Comparison of ENCODE assay signal across 18 cellular contexts in genomic region chr11:79428406-79428805, GRCh38. TPM values are rescaled to one million over a fixed set of nuclear protein-coding genes. Genes with fewer than 3 reads are reported as not detected.
"Had no signal": no experiment of that assay in that cellular context is flagged by ENCODE, and none has a peak within 500 bp of the region (broad histone marks: within the 10 kb centered on the region; RNA-seq: fewer than 3 reads in every experiment).

No MANE protein-coding gene starts in this region.

- H3K9me3 Mint-ChIP-seq: activated naive CD8-positive, alpha-beta T cell treated with anti-CD3 and anti-CD28 coated beads, Interleukin-2, amount 50 U/mL, for 24 hours; stimulated activated naive CD8-positive, alpha-beta T cell treated with anti-CD3 and anti-CD28 coated beads, Interleukin-15, amount 100 ng/mL, for 72 hours had no signal

- H3K9me3 ChIP-seq: gastrocnemius medialis, left ventricle myocardium inferior, psoas muscle, thoracic aorta had no signal

- DNase-seq: activated CD4-positive, alpha-beta T cell treated with anti-CD3 and anti-CD28 coated beads for 4 hours; activated CD8-positive, alpha-beta memory T cell treated with anti-CD3 and anti-CD28 coated beads, Interleukin-2, amount 50 U/mL, for 48 hours; activated CD8-positive, alpha-beta T cell treated with anti-CD3 and anti-CD28 coated beads, Interleukin-2, amount 10 ng/mL, durations not matched to agents 7 days and 5 days; activated naive CD4-positive, alpha-beta T cell; activated naive CD8-positive, alpha-beta T cell treated with anti-CD3 and anti-CD28 coated beads, Interleukin-2, amount 50 U/mL, for 24 hours; effector memory CD8-positive, alpha-beta T cell; gastrocnemius medialis; islet precursor cell; left ventricle myocardium inferior; mesenchymal stem cell; psoas muscle; stimulated activated CD4-positive, alpha-beta T cell treated with anti-CD3 and anti-CD28 coated beads, Interleukin-4, amount 100 ng/mL, for 1 hour; stimulated activated naive CD8-positive, alpha-beta T cell treated with anti-CD3 and anti-CD28 coated beads, Interleukin-15, amount 100 ng/mL, for 72 hours; T-cell; WERI-Rb-1 had no signal

- ATAC-seq: activated CD8-positive, alpha-beta T cell treated with anti-CD3 and anti-CD28 coated beads, Interleukin-2, amount 10 ng/mL, durations not matched to agents 7 days and 5 days; activated naive CD8-positive, alpha-beta T cell treated with anti-CD3 and anti-CD28 coated beads, Interleukin-2, amount 50 U/mL, for 24 hours; effector memory CD8-positive, alpha-beta T cell; gastrocnemius medialis; natural killer cell treated with Interleukin-12 subunit alpha and Interleukin-12 subunit beta and Interleukin-15 and Interleukin-18, amount 100 ng/mL, for 72 hours; stimulated activated naive CD8-positive, alpha-beta T cell treated with anti-CD3 and anti-CD28 coated beads, Interleukin-15, amount 100 ng/mL, for 72 hours; T-cell had no signal

- H3K27ac Mint-ChIP-seq: activated CD8-positive, alpha-beta T cell treated with anti-CD3 and anti-CD28 coated beads, Interleukin-2, amount 10 ng/mL, durations not matched to agents 7 days and 5 days; activated naive CD8-positive, alpha-beta T cell treated with anti-CD3 and anti-CD28 coated beads, Interleukin-2, amount 50 U/mL, for 24 hours; effector memory CD8-positive, alpha-beta T cell; natural killer cell treated with Interleukin-12 subunit alpha and Interleukin-12 subunit beta and Interleukin-15 and Interleukin-18, amount 100 ng/mL, for 72 hours; stimulated activated naive CD8-positive, alpha-beta T cell treated with anti-CD3 and anti-CD28 coated beads, Interleukin-15, amount 100 ng/mL, for 72 hours; T-cell had no signal

- H3K27me3 Mint-ChIP-seq: brain; effector memory CD8-positive, alpha-beta T cell; natural killer cell treated with Interleukin-12 subunit alpha and Interleukin-12 subunit beta and Interleukin-15 and Interleukin-18, amount 100 ng/mL, for 72 hours had no signal

- H3K4me3 ChIP-seq: gastrocnemius medialis, left ventricle myocardium inferior, psoas muscle, thoracic aorta had no signal

- H3K36me3 Mint-ChIP-seq: natural killer cell treated with Interleukin-12 subunit alpha and Interleukin-12 subunit beta and Interleukin-15 and Interleukin-18, amount 100 ng/mL, for 72 hours; T-cell had no signal

- H3K27ac ChIP-seq: gastrocnemius medialis, left ventricle myocardium inferior, psoas muscle, thoracic aorta, WERI-Rb-1 had no signal

- H3K4me3 Mint-ChIP-seq: activated CD8-positive, alpha-beta T cell treated with anti-CD3 and anti-CD28 coated beads, Interleukin-2, amount 10 ng/mL, durations not matched to agents 7 days and 5 days; activated naive CD8-positive, alpha-beta T cell treated with anti-CD3 and anti-CD28 coated beads, Interleukin-2, amount 50 U/mL, for 24 hours; effector memory CD8-positive, alpha-beta T cell; natural killer cell treated with Interleukin-12 subunit alpha and Interleukin-12 subunit beta and Interleukin-15 and Interleukin-18, amount 100 ng/mL, for 72 hours; stimulated activated naive CD8-positive, alpha-beta T cell treated with anti-CD3 and anti-CD28 coated beads, Interleukin-15, amount 100 ng/mL, for 72 hours; T-cell had no signal

- H3K36me3 ChIP-seq: gastrocnemius medialis, left ventricle myocardium inferior, thoracic aorta, WERI-Rb-1 had no signal

- H3K4me1 Mint-ChIP-seq: activated naive CD8-positive, alpha-beta T cell treated with anti-CD3 and anti-CD28 coated beads, Interleukin-2, amount 50 U/mL, for 24 hours; stimulated activated naive CD8-positive, alpha-beta T cell treated with anti-CD3 and anti-CD28 coated beads, Interleukin-15, amount 100 ng/mL, for 72 hours; T-cell had no signal

- H3K4me1 ChIP-seq: gastrocnemius medialis, psoas muscle had no signal

RNA-seq across cellular contexts. Expression of gene TENM4, which starts 12.4 kb away (rescaled TPM):
- total RNA-seq: activated CD8-positive, alpha-beta T cell treated with anti-CD3 and anti-CD28 coated beads, Interleukin-2, amount 10 ng/mL, durations not matched to agents 7 days and 5 days; natural killer cell treated with Interleukin-12 subunit alpha and Interleukin-12 subunit beta and Interleukin-15 and Interleukin-18, amount 100 ng/mL, for 72 hours had no signal
